ENCODE assay signal across 8 cellular contexts in genomic region chr3:86563358-86563970, GRCh38.
DNase-seq lines count a peak whose midpoint lies in the region; ATAC-seq and TF ChIP-seq lines count a peak whose summit lies in the region.

No MANE protein-coding gene starts in this region.

- H3K27ac Mint-ChIP-seq in CD8-positive, alpha-beta memory T cell, result no peak overlapping the region

- no peaks in the 10 kb centered on the region for H3K27me3 Mint-ChIP-seq in CD8-positive, alpha-beta memory T cell

- H3K9me3 Mint-ChIP-seq in CD8-positive, alpha-beta memory T cell, result peaks cover under 1 to 28% (median 4%) of the 10 kb centered on the region in 5 donors

- peaks cover 2% of the 10 kb centered on the region for H3K27me3 ChIP-seq in mammary epithelial cell (ENCODE audit: insufficient read depth, low read length)
- H3K27me3 ChIP-seq in CD8-positive, alpha-beta memory T cell (ENCODE audit: insufficient read depth, low read length, poor library complexity, severe bottlenecking), result no peaks in the 10 kb centered on the region

- TF ChIP-seq CTCF in GM10266 (IDR thresholded peaks at IDR 0.05; ENCODE audit: control insufficient read depth, insufficient read depth, low read depth, missing control alignments) (peak; percentile 61), mammary epithelial cell (conservative IDR thresholded peaks at IDR 0.05 in 1 of 2, IDR thresholded peaks at IDR 0.05 in 1 of 2; ENCODE audit: extremely low read depth in 1 of 2, insufficient read depth in 1 of 2, low read depth in 1 of 2, low read length in 2 of 2) (peak; percentile 59 to 62)

- no peak overlapping the region for H2AFZ ChIP-seq in mammary epithelial cell (ENCODE audit: low read depth, low read length)

- POLR2A ChIA-PET in CD8-positive, alpha-beta memory T cell (lab: Charles Lee), result no interaction called here

- DNase-seq in GM10266 (ENCODE audit: extremely low spot score), result peak; percentile 11
- DNase-seq in NCI-H446 treated with DMSO at 0.1 percent for 48 hours (lab: John Stamatoyannopoulos, UW), result peak; percentile 9
- peak; percentile 15 for DNase-seq in mammary epithelial cell
- peak; percentile 50 for DNase-seq in midbrain (lab: John Stamatoyannopoulos, UW)
- no peak for DNase-seq in activated CD4-positive, alpha-beta T cell treated with anti-CD3 and anti-CD28 coated beads, Interleukin-2, amount 50 U/mL, for 1 hour
- DNase-seq in CD8-positive, alpha-beta memory T cell, result no peak
- no peak for DNase-seq in stimulated activated naive CD4-positive, alpha-beta T cell treated with Interleukin-2 at 50 U/mL for 16 hours (lab: John Stamatoyannopoulos, UW)

- intact Hi-C loops in mammary epithelial cell (cut with micrococcal nuclease), result loop anchor here (1.0 to 2.0 kb wide), 2 partner anchors 383 to 743 kb away; no protein-coding TSS in a partner anchor

- H3K36me3 Mint-ChIP-seq in CD8-positive, alpha-beta memory T cell, result no peaks in the 10 kb centered on the region

- H4K20me1 ChIP-seq in mammary epithelial cell (ENCODE audit: insufficient read depth, low read length), result no peaks in the 10 kb centered on the region

- ATAC-seq in HG02884 (IDR thresholded peaks at IDR 0.05; ENCODE audit: unreplicated experiment), result peak; percentile 76

- H3K79me2 ChIP-seq in mammary epithelial cell (ENCODE audit: insufficient read depth, low read length), result no peaks in the 10 kb centered on the region

- no peaks in the 10 kb centered on the region for H3K9me3 ChIP-seq in mammary epithelial cell (replicated peaks; ENCODE audit: insufficient read depth, low read length)
- no peaks in the 10 kb centered on the region for H3K9me3 ChIP-seq in CD8-positive, alpha-beta memory T cell (ENCODE audit: low read length)

- CTCF ChIA-PET in mammary epithelial cell (lab: Charles Lee; ENCODE audit: low non-redundant PET), result no interaction called here
- CTCF ChIA-PET in CD8-positive, alpha-beta memory T cell (lab: Charles Lee), result no interaction called here

- H3K4me1 ChIP-seq in mammary epithelial cell (ENCODE audit: insufficient read depth, low read length), result no peaks in the 10 kb centered on the region
- no peaks in the 10 kb centered on the region for H3K4me1 ChIP-seq in CD8-positive, alpha-beta memory T cell (ENCODE audit: insufficient read depth, low read length)

- in situ Hi-C loops in mammary epithelial cell (cut with MboI; ENCODE audit: low sequenced_read_pairs in 2 of 2), result loop anchor here in 1 of 2 donors (10.0 kb wide), 1 partner anchor 739 kb away; no protein-coding TSS in a partner anchor

- H3K9ac ChIP-seq in mammary epithelial cell (ENCODE audit: insufficient read depth, low read length), result no peak overlapping the region

- no peak overlapping the region for H3K4me2 ChIP-seq in mammary epithelial cell (ENCODE audit: insufficient read depth, low read depth, low read length)

- no peak overlapping the region for H3K27ac ChIP-seq in mammary epithelial cell (ENCODE audit: insufficient read depth, low read depth, low read length)
- no peak overlapping the region for H3K27ac ChIP-seq in CD8-positive, alpha-beta memory T cell (ENCODE audit: low read depth, low read length)

- no peak overlapping the region for H3K4me3 ChIP-seq in mammary epithelial cell (replicated peaks in 1 of 3; ENCODE audit: insufficient read depth in 1 of 3, low read depth in 2 of 3, low read length in 3 of 3)
- no peak overlapping the region for H3K4me3 ChIP-seq in CD8-positive, alpha-beta memory T cell (ENCODE audit: low read length)

- H3K4me3 Mint-ChIP-seq in CD8-positive, alpha-beta memory T cell, result no peak overlapping the region

- no peaks in the 10 kb centered on the region for H3K36me3 ChIP-seq in mammary epithelial cell (ENCODE audit: insufficient read depth, low read length)
- H3K36me3 ChIP-seq in CD8-positive, alpha-beta memory T cell (ENCODE audit: insufficient read depth, low read length), result no peaks in the 10 kb centered on the region

- dilution Hi-C loops in mammary epithelial cell (cut with HindIII; ENCODE audit: low sequenced_read_pairs), result no loop called here

- BruUV-seq in mammary epithelial cell (replicated peaks; lab: Mats Ljungman, UMichigan), result no TSS peak

- no peaks in the 10 kb centered on the region for H3K4me1 Mint-ChIP-seq in CD8-positive, alpha-beta memory T cell

- 0% methylated on average over 2 of the region's 2 CpGs for WGBS in mammary epithelial cell (ENCODE audit: low coverage, missing lambda C conversion rate)

Comparison
In these comparisons a context has a peak if more than half of its experiments do, and no peak if none do; other contexts are left out.
1. DNase-seq: peak in GM10266 (single experiment), NCI-H446 treated with DMSO at 0.1 percent for 48 hours (single experiment), mammary epithelial cell (single experiment) and midbrain (single experiment); none in activated CD4-positive, alpha-beta T cell treated with anti-CD3 and anti-CD28 coated beads, Interleukin-2, amount 50 U/mL, for 1 hour (single experiment), CD8-positive, alpha-beta memory T cell (0 of 5) and stimulated activated naive CD4-positive, alpha-beta T cell treated with Interleukin-2 at 50 U/mL for 16 hours (single experiment).